Comparison of ENCODE assay signal across 32 cellular contexts in genomic region chr5:131990716-131991115, GRCh38. TPM values are rescaled to one million over a fixed set of nuclear protein-coding genes. Genes with fewer than 3 reads are reported as not detected.
"Had no signal": no experiment of that assay in that cellular context is flagged by ENCODE, and none has a peak within 500 bp of the region (broad histone marks: within the 10 kb centered on the region; RNA-seq: fewer than 3 reads in every experiment).

No MANE protein-coding gene starts in this region.

- H3K9me3 ChIP-seq: esophagus muscularis mucosa, gastroesophageal sphincter, heart left ventricle, left lung, pancreas, stomach, thyroid gland had no signal

- H3K4me1 ChIP-seq: esophagus muscularis mucosa, foreskin keratinocyte, gastroesophageal sphincter, heart left ventricle, left lung, stomach had no signal

- H3K9me3 Mint-ChIP-seq: memory B cell; natural killer cell; stimulated activated effector memory CD8-positive, alpha-beta T cell treated with anti-CD3 and anti-CD28 coated beads, Interleukin-12 subunit alpha, Interleukin-12 subunit beta, amount 100 ng/mL, for 72 hours had no signal

- H3K27me3 ChIP-seq: esophagus muscularis mucosa, foreskin keratinocyte, gastroesophageal sphincter, heart left ventricle, hepatocyte, left lung, pancreas, stomach, thyroid gland had no signal

- H3K4me3 ChIP-seq: coronary artery, esophagus muscularis mucosa, gastroesophageal sphincter, heart left ventricle, hepatocyte, left lung, lung, pancreas, smooth muscle cell, stomach, thyroid gland had no signal

- ATAC-seq: foreskin keratinocyte; gastroesophageal sphincter; heart left ventricle; left cardiac atrium; left lung; natural killer cell; sciatic nerve; stimulated activated effector memory CD8-positive, alpha-beta T cell treated with anti-CD3 and anti-CD28 coated beads, Interleukin-12 subunit alpha, Interleukin-12 subunit beta, amount 100 ng/mL, for 72 hours had no signal

- H3K36me3 Mint-ChIP-seq: memory B cell; natural killer cell; stimulated activated effector memory CD8-positive, alpha-beta T cell treated with anti-CD3 and anti-CD28 coated beads, Interleukin-12 subunit alpha, Interleukin-12 subunit beta, amount 100 ng/mL, for 72 hours had no signal

- H3K4me3 Mint-ChIP-seq: memory B cell; natural killer cell; stimulated activated effector memory CD8-positive, alpha-beta T cell treated with anti-CD3 and anti-CD28 coated beads, Interleukin-12 subunit alpha, Interleukin-12 subunit beta, amount 100 ng/mL, for 72 hours had no signal

- DNase-seq: dermis blood vessel endothelial cell; effector memory CD4-positive, alpha-beta T cell; foreskin keratinocyte; heart left ventricle; left cardiac atrium; left lung; natural killer cell; occipital lobe; stimulated activated CD4-positive, alpha-beta T cell treated with anti-CD3 and anti-CD28 coated beads, Interleukin-2, amount 100 ng/mL, for 24 hours; stimulated activated CD4-positive, alpha-beta T cell treated with anti-CD3 and anti-CD28 coated beads, Interleukin-4, amount 100 ng/mL, for 24 hours; stimulated activated naive CD4-positive, alpha-beta T cell treated with Interleukin-2 at 50 U/mL for 16 hours; stomach; thyroid gland; trophoblast cell had no signal

- H3K4me1 Mint-ChIP-seq: memory B cell had no signal

- H3K27ac Mint-ChIP-seq: memory B cell; natural killer cell; progenitor cell of endocrine pancreas; stimulated activated effector memory CD8-positive, alpha-beta T cell treated with anti-CD3 and anti-CD28 coated beads, Interleukin-12 subunit alpha, Interleukin-12 subunit beta, amount 100 ng/mL, for 72 hours had no signal

- H3K27ac ChIP-seq: coronary artery, esophagus muscularis mucosa, foreskin keratinocyte, gastroesophageal sphincter, heart left ventricle, hepatocyte, left lung, pancreas, stomach, thyroid gland had no signal

- H3K36me3 ChIP-seq: esophagus muscularis mucosa, gastroesophageal sphincter, heart left ventricle, left lung, pancreas, stomach, thyroid gland had no signal

RNA-seq across cellular contexts. Expression of gene ACSL6, which starts 20.7 kb away (rescaled TPM):
- total RNA-seq: endothelial cell of umbilical vein, smooth muscle cell had no signal
- polyA plus RNA-seq: endothelial cell of umbilical vein, smooth muscle cell had no signal

RNA-seq across cellular contexts. Expression of gene MEIKIN, which starts 45.3 kb away (rescaled TPM):
- total RNA-seq: dermis blood vessel endothelial cell, endothelial cell of umbilical vein, epithelial cell of proximal tubule, esophagus muscularis mucosa, fibroblast of lung, foreskin keratinocyte, hepatocyte, kidney epithelial cell, left cardiac atrium, lung, progenitor cell of endocrine pancreas, sciatic nerve, smooth muscle cell, temporal lobe, thyroid gland, urinary bladder had no signal
- polyA plus RNA-seq: endothelial cell of umbilical vein, fibroblast of lung, foreskin keratinocyte, hepatocyte, neural cell, pancreas, smooth muscle cell, stomach, urinary bladder had no signal
